Comparison of ENCODE assay signal across 6 cellular contexts in the genomic region with DNA sequence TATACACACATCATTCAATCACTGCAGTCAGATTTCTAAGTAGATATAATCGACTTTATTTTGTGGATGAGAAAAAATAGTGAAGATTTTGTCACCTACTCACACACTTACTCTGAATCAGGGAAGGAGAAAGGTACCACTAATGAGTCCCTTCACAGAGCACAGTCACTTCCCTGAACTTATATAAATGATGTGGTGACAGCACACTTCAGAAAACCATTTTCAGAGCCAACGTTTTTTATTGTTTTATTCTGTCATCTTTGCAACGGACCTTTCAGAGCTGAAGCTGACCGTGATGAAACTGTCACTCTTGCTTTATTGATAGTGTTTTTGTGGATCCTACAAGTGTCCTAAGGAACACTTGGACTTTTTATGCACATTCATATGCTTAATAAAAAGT.
"Had no signal": no experiment of that assay in that cellular context is flagged by ENCODE, and none has a peak within 500 bp of the region (broad histone marks: within the 10 kb centered on the region; RNA-seq: fewer than 3 reads in every experiment).

No MANE protein-coding gene starts in this region.

- H3K36me3 Mint-ChIP-seq: IgD-negative memory B cell had no signal

- H3K27ac Mint-ChIP-seq: IgD-negative memory B cell had no signal

- H3K4me1 Mint-ChIP-seq: IgD-negative memory B cell had no signal

- DNase-seq: IMR-90, KBM-7 had no signal

- H3K27me3 Mint-ChIP-seq: IgD-negative memory B cell had no signal

- ATAC-seq: HepG2, K562 had no signal

- H3K4me3 ChIP-seq: K562 had no signal

- H3K4me3 Mint-ChIP-seq: IgD-negative memory B cell had no signal

- H3K27ac ChIP-seq: HL-60 had no signal
